8 cellular contexts compared by ENCODE assay signal in genomic region chr15:90184786-90185704, GRCh38. TPM values are rescaled to one million over a fixed set of nuclear protein-coding genes. Genes with fewer than 3 reads are reported as not detected.
DNase-seq lines count a peak whose midpoint lies in the region; ATAC-seq and TF ChIP-seq lines count a peak whose summit lies in the region.

No MANE protein-coding gene starts in this region.

- peak overlapping the region; percentile 65 for H2AFZ ChIP-seq in parathyroid adenoma

- H3K9me3 ChIP-seq in heart left ventricle (no peaks in the 10 kb centered on the region), parathyroid adenoma (ENCODE audit: control insufficient read depth, low read length) (no peaks in the 10 kb centered on the region)

- in situ Hi-C loops in KBM-7 (cut with MboI; ENCODE audit: low pct_unique_long_range_greater_than_20kb, low sequenced_read_pairs) (no loop called here), SK-MEL-5 (cut with HindIII; ENCODE audit: low pct_unique_long_range_greater_than_20kb, low sequenced_read_pairs) (no loop called here)

- ATAC-seq in GM21529 (IDR thresholded peaks at IDR 0.05; ENCODE audit: unreplicated experiment): peak; percentile 62
- peak; percentile 56 to 88 (median 85) for ATAC-seq in heart left ventricle
- no peak for ATAC-seq in HG03469 (IDR thresholded peaks at IDR 0.05; ENCODE audit: unreplicated experiment)

- H3K4me3 ChIP-seq in heart left ventricle: peak overlapping the region; percentile 49 to 91 (median 71)
- peak overlapping the region; percentile 68 for H3K4me3 ChIP-seq in parathyroid adenoma (ENCODE audit: low read depth, low read length)

- H3K79me2 ChIP-seq in parathyroid adenoma: no peaks in the 10 kb centered on the region

- H3K27ac ChIP-seq in heart left ventricle (peak overlapping the region; percentile 79 to 98 (median 88)), parathyroid adenoma (peak overlapping the region; percentile 99)

- intact Hi-C loops in heart left ventricle (cut with DNase I): loop anchor here in 3 of 10 donors (1.0 to 5.0 kb wide), 3 partner anchors 10 to 37 kb away; no protein-coding TSS in a partner anchor

- peak overlapping the region; percentile 82 for H3K4me3 Mint-ChIP-seq in activated naive CD8-positive, alpha-beta T cell

- H3K4me1 ChIP-seq in heart left ventricle (peaks cover 0 to 58% (median 9%) of the 10 kb centered on the region in 12 donors), parathyroid adenoma (peaks cover 6% of the 10 kb centered on the region)

- no peaks in the 10 kb centered on the region for H3K36me3 ChIP-seq in heart left ventricle
- no peaks in the 10 kb centered on the region for H3K36me3 ChIP-seq in parathyroid adenoma (ENCODE audit: control insufficient read depth, insufficient read depth, low read length)

- H3K4me2 ChIP-seq in parathyroid adenoma (ENCODE audit: low read length): peak overlapping the region; percentile 59

- H3K27me3 ChIP-seq in heart left ventricle: peaks cover 0 to 16% (median 0%) of the 10 kb centered on the region in 9 donors
- H3K27me3 ChIP-seq in parathyroid adenoma (ENCODE audit: control insufficient read depth, insufficient read depth, low read length): no peaks in the 10 kb centered on the region

- H3K9ac ChIP-seq in parathyroid adenoma: peak overlapping the region; percentile 53

- H3K36me3 Mint-ChIP-seq in activated naive CD8-positive, alpha-beta T cell: no peaks in the 10 kb centered on the region

- TF ChIP-seq CTCF in heart left ventricle (IDR thresholded peaks at IDR 0.05) (no peak), parathyroid adenoma (IDR thresholded peaks at IDR 0.05) (no peak)

- no peaks in the 10 kb centered on the region for H3K27me3 Mint-ChIP-seq in activated naive CD8-positive, alpha-beta T cell

- TF ChIP-seq POLR2A in heart left ventricle (IDR thresholded peaks at IDR 0.05): peak in 1 of 2 donors; percentile 73

- no peaks in the 10 kb centered on the region for H3K9me3 Mint-ChIP-seq in activated naive CD8-positive, alpha-beta T cell (ENCODE audit: low read depth)

- DNase-seq in Daoy (ENCODE audit: low read depth) (peak; percentile 56), KBM-7 (peak; percentile 63), SK-MEL-5 (ENCODE audit: low read depth, low spot score) (peak; percentile 62), heart left ventricle (peak; percentile 62 to 89 (median 79))

- 4 to 10% (median 6%) methylated on average over 19 to 67 of the region's 67 CpGs for WGBS in heart left ventricle, 4 donors

- H3K27ac Mint-ChIP-seq in activated naive CD8-positive, alpha-beta T cell: no peak overlapping the region

- peaks cover 11% of the 10 kb centered on the region for H3K4me1 Mint-ChIP-seq in activated naive CD8-positive, alpha-beta T cell (ENCODE audit: low read depth)

RNA-seq across cellular contexts. Expression of gene SEMA4B, which starts 16.1 kb away (rescaled TPM):
- 16.2 and 31.4 TPM in 2 replicates for total RNA-seq in Daoy (2014; rRNA removed; shearing (Covaris generic))
- 10.6 and 17.1 TPM in 2 replicates for total RNA-seq in SK-MEL-5 (2014; rRNA removed; shearing (Covaris generic))
- 18.4 and 22.1 TPM in 2 replicates for polyA plus RNA-seq in SK-MEL-5 (2015; cell fraction: cytosol; rRNA removed)
- polyA plus RNA-seq in SK-MEL-5 (2015; cell fraction: nucleus; rRNA removed): 27.5 and 27.8 TPM in 2 replicates
- total RNA-seq in heart left ventricle: 100 to 1,000 TPM in 1 of 9 donors, 10 to 100 TPM in 8; 14.8 to 105 (median 21.0) TPM
- 10 to 100 TPM; 13.8 to 36.3 TPM for polyA plus RNA-seq in heart left ventricle

RNA-seq across cellular contexts. Expression of gene CIB1, which starts 48.7 kb away (rescaled TPM):
- 25.5 and 39.3 TPM in 2 replicates for total RNA-seq in Daoy (2014; rRNA removed; shearing (Covaris generic))
- 40.0 and 47.2 TPM in 2 replicates for total RNA-seq in SK-MEL-5 (2014; rRNA removed; shearing (Covaris generic))
- polyA plus RNA-seq in SK-MEL-5 (2015; cell fraction: cytosol; rRNA removed): 48.2 and 65.3 TPM in 2 replicates
- 30.6 and 39.1 TPM in 2 replicates for polyA plus RNA-seq in SK-MEL-5 (2015; cell fraction: nucleus; rRNA removed)
- 100 to 1,000 TPM in 1 of 9 donors, 10 to 100 TPM in 8; 38.7 to 107 (median 80.8) TPM for total RNA-seq in heart left ventricle
- polyA plus RNA-seq in heart left ventricle: 100 to 1,000 TPM in 1 of 2 donors, 10 to 100 TPM in 1; 78.2 to 145 TPM

RNA-seq across cellular contexts. Expression of gene GDPGP1, which starts 49.0 kb away (rescaled TPM):
- total RNA-seq in Daoy (2014; rRNA removed; shearing (Covaris generic)): 4.2 TPM in 2 replicates
- total RNA-seq in SK-MEL-5 (2014; rRNA removed; shearing (Covaris generic)): 5.5 and 10.9 TPM in 2 replicates
- polyA plus RNA-seq in SK-MEL-5 (2015; cell fraction: cytosol; rRNA removed): 7.3 and 11.3 TPM in 2 replicates
- 8.3 and 9.7 TPM in 2 replicates for polyA plus RNA-seq in SK-MEL-5 (2015; cell fraction: nucleus; rRNA removed)
- 10 to 100 TPM in 6 of 9 donors, 1 to 10 TPM in 3; 5.9 to 18.9 (median 13.6) TPM for total RNA-seq in heart left ventricle
- 1 to 10 TPM; 4.8 to 5.4 TPM for polyA plus RNA-seq in heart left ventricle
